11 cellular contexts compared by ENCODE assay signal in the genomic region with DNA sequence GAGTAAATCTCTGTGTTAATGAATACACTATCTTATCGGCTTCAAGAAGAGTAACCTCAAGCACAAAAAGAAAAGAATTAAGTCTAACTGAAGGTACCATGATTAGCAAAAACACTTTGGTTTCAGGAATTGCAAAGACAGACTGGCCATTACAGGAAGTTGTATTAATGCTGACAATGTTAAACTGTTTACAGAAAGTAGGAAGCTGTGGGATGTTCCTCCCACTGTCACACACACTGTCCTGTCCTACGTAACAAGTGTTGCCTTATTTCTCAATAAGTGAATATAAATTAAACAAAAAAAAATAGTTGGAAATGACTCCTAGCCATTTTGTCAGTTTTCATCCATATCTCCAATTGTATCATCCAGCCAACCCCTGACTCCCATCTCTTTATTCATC. TPM values are rescaled to one million over a fixed set of nuclear protein-coding genes. Genes with fewer than 3 reads are reported as not detected.
A peak's percentile ranks its signal among the peaks of the same experiment; 100 is the strongest.
DNase-seq lines count a peak whose midpoint lies in the region; ATAC-seq and TF ChIP-seq lines count a peak whose summit lies in the region.
"Had no signal": no experiment of that assay in that cellular context is flagged by ENCODE, and none has a peak within 500 bp of the region (broad histone marks: within the 10 kb centered on the region; RNA-seq: fewer than 3 reads in every experiment).

No MANE protein-coding gene starts in this region.

- H3K27ac Mint-ChIP-seq in activated B cell treated with CpG ODN at 0.5 μM for 24 hours = peak overlapping the region; percentile 60
- H3K27ac Mint-ChIP-seq: T-helper 1 cell treated with Interleukin-12 subunit alpha and Interleukin-12 subunit beta and Interleukin-4 antibody, amounts not matched to agents 30 μg/mL and 1 μg/mL, for 36 hours had no signal

- in situ Hi-C loops in brain microvascular endothelial cell (cut with HindIII; ENCODE audit: low pct_ligation_motif_present, low sequenced_read_pairs) = no loop called here

- H3K27ac ChIP-seq in stomach smooth muscle (ENCODE audit: low read length) (peak overlapping the region; percentile 7), brain microvascular endothelial cell (no peak overlapping the region)
- H3K27ac ChIP-seq: 22Rv1 had no signal

- no peak overlapping the region for H3K4me3 Mint-ChIP-seq in activated B cell treated with CpG ODN at 0.5 μM for 24 hours
- H3K4me3 Mint-ChIP-seq: T-helper 1 cell treated with Interleukin-12 subunit alpha and Interleukin-12 subunit beta and Interleukin-4 antibody, amounts not matched to agents 30 μg/mL and 1 μg/mL, for 36 hours had no signal

- no peaks in the 10 kb centered on the region for H3K27me3 ChIP-seq in stomach smooth muscle (ENCODE audit: control insufficient read depth in 1 of 2, insufficient read depth in 2 of 2, low read length in 2 of 2)
- no peaks in the 10 kb centered on the region for H3K27me3 ChIP-seq in brain microvascular endothelial cell (replicated peaks)

- H3K4me3 ChIP-seq in stomach smooth muscle (ENCODE audit: low read length in 2 of 2) (no peak overlapping the region), brain microvascular endothelial cell (ENCODE audit: low read depth, low read length) (no peak overlapping the region)

- peak; percentile 34 for ATAC-seq in activated B cell treated with CpG ODN at 0.5 μM for 24 hours (ENCODE audit: low read depth)
- peak; percentile 74 for ATAC-seq in left lobe of liver
- no peak for ATAC-seq in GM19395 (IDR thresholded peaks at IDR 0.05; ENCODE audit: unreplicated experiment)

- peak overlapping the region in 1 of 2 donors; percentile 35 for H3K9ac ChIP-seq in stomach smooth muscle (ENCODE audit: low read length in 2 of 2)

- no peak for TF ChIP-seq CTCF in activated B cell treated with CpG ODN at 0.5 μM for 24 hours (IDR thresholded peaks at IDR 0.05)
- TF ChIP-seq CTCF in brain microvascular endothelial cell (IDR thresholded peaks at IDR 0.05; ENCODE audit: low read depth, low read length, missing control alignments) = no peak

- peaks cover 23% of the 10 kb centered on the region for H3K4me1 ChIP-seq in stomach smooth muscle (ENCODE audit: control insufficient read depth, insufficient read depth, low read length)

- H3K36me3 ChIP-seq in stomach smooth muscle (ENCODE audit: control insufficient read depth in 2 of 2, insufficient read depth in 2 of 2, low read length in 2 of 2) (peaks cover 13 to 16% of the 10 kb centered on the region in 2 donors), brain microvascular endothelial cell (replicated peaks) (peaks cover 25% of the 10 kb centered on the region)

- no peaks in the 10 kb centered on the region for H3K9me3 ChIP-seq in stomach smooth muscle (ENCODE audit: control insufficient read depth in 2 of 2, low read length in 2 of 2)

- intact Hi-C loops in activated B cell treated with CpG ODN at 0.5 μM for 24 hours (cut with micrococcal nuclease) = loop anchor here (1.0 to 2.0 kb wide), 2 partner anchors 7 to 15 kb away; no protein-coding TSS in a partner anchor

- H3K27me3 Mint-ChIP-seq in activated B cell treated with CpG ODN at 0.5 μM for 24 hours = no peaks in the 10 kb centered on the region

- DNase-seq in SIG-M5 treated with dmso at 0.1 percent for 504 hours (lab: John Stamatoyannopoulos, UW; ENCODE audit: unreplicated experiment) (peak; percentile 70), SIG-M5 (lab: John Stamatoyannopoulos, UW) (no peak), activated B cell treated with CpG ODN at 0.5 μM for 24 hours (no peak), left lobe of liver (ENCODE audit: low spot score) (no peak), brain microvascular endothelial cell (no peak), cerebellar nuclear complex (lab: John Stamatoyannopoulos, UW) (no peak)
- DNase-seq: hippocampal formation had no signal

- CTCF ChIA-PET in activated B cell treated with CpG ODN at 0.5 μM for 24 hours (lab: Charles Lee) = interaction anchor here (1.2 kb wide), 1 partner anchor 53 kb away, joined by 3 read pairs; no protein-coding TSS in a partner anchor

- POLR2A ChIA-PET in activated B cell treated with CpG ODN at 0.5 μM for 24 hours (lab: Charles Lee) = interaction anchor here (0.9 to 3.1 kb wide), 6 partner anchors 9 to 74 kb away, joined by 3 to 14 read pairs (median 5); a partner anchor contains a TSS

- peaks cover 80% of the 10 kb centered on the region for H3K36me3 Mint-ChIP-seq in activated B cell treated with CpG ODN at 0.5 μM for 24 hours (ENCODE audit: low read depth)

- no peaks in the 10 kb centered on the region for H3K9me3 Mint-ChIP-seq in activated B cell treated with CpG ODN at 0.5 μM for 24 hours
- H3K9me3 Mint-ChIP-seq: T-helper 1 cell treated with Interleukin-12 subunit alpha and Interleukin-12 subunit beta and Interleukin-4 antibody, amounts not matched to agents 30 μg/mL and 1 μg/mL, for 36 hours had no signal

- H3K4me1 Mint-ChIP-seq in activated B cell treated with CpG ODN at 0.5 μM for 24 hours = peaks cover 86% of the 10 kb centered on the region

RNA-seq across cellular contexts. Expression of a gene that starts 8.6 kb away (rescaled TPM):
- 70.8 and 75.8 TPM in 2 replicates for total RNA-seq in activated B cell treated with CpG ODN at 0.5 μM for 24 hours
- 11.8 TPM for total RNA-seq in left lobe of liver
